In genomic region chr20:37407117-37407566, GRCh38 we compare ENCODE assay signal across 8 cellular contexts.
DNase-seq lines count a peak whose midpoint lies in the region; ATAC-seq and TF ChIP-seq lines count a peak whose summit lies in the region.

No MANE protein-coding gene starts in this region.

- peaks cover 29% of the 10 kb centered on the region for H3K27me3 Mint-ChIP-seq in T-helper 1 cell treated with Interleukin-12 subunit alpha and Interleukin-12 subunit beta and Interleukin-4 antibody, amounts not matched to agents 30 μg/mL and 1 μg/mL, for 36 hours (ENCODE audit: low read depth)
- peaks cover 22% of the 10 kb centered on the region for H3K27me3 Mint-ChIP-seq in chondrocyte (ENCODE audit: low read depth)

- TF ChIP-seq CTCF in chondrocyte (IDR thresholded peaks at IDR 0.05) (no peak), neural cell (IDR thresholded peaks at IDR 0.05; ENCODE audit: poor library complexity, severe bottlenecking) (no peak), spleen (IDR thresholded peaks at IDR 0.05 in 8 of 11, conservative IDR thresholded peaks at IDR 0.05 in 3 of 11) (no peak)

- H3K79me2 ChIP-seq in neural cell (replicated peaks; ENCODE audit: insufficient read depth, low read length), result no peaks in the 10 kb centered on the region

- TF ChIP-seq EP300 in neural cell (conservative IDR thresholded peaks at IDR 0.05; ENCODE audit: poor library complexity, severe bottlenecking), result no peak

- no peaks in the 10 kb centered on the region for H3F3A ChIP-seq in neural cell (ENCODE audit: insufficient read depth, low read length, poor library complexity, severe bottlenecking)

- peaks cover 27% of the 10 kb centered on the region for H3K36me3 ChIP-seq in NT2/D1 (ENCODE audit: insufficient read depth, insufficient read length, low read length)
- peaks cover 4% of the 10 kb centered on the region for H3K36me3 ChIP-seq in neural cell (ENCODE audit: insufficient read depth, low read length)
- H3K36me3 ChIP-seq in spleen, result peaks cover 0 to 25% (median 7%) of the 10 kb centered on the region in 6 donors

- no peaks in the 10 kb centered on the region for H4K20me1 ChIP-seq in neural cell (ENCODE audit: insufficient read depth)

- peaks cover 27% of the 10 kb centered on the region for H3K4me1 ChIP-seq in NT2/D1 (ENCODE audit: insufficient read depth, insufficient read length)
- peaks cover 4 to 49% (median 25%) of the 10 kb centered on the region in 6 donors for H3K4me1 ChIP-seq in spleen

- intact Hi-C loops in spleen (cut with DNase I; ENCODE audit: low total_unique reads), result no loop called here

- H3K9me3 ChIP-seq in NT2/D1 (ENCODE audit: insufficient read depth, low read length) (no peaks in the 10 kb centered on the region), neural cell (ENCODE audit: low read length) (no peaks in the 10 kb centered on the region), spleen (no peaks in the 10 kb centered on the region)

- no peaks in the 10 kb centered on the region for H3K9me2 ChIP-seq in neural cell (ENCODE audit: insufficient read depth, low read length)

- H3K9ac ChIP-seq in NT2/D1 (ENCODE audit: insufficient read length, low read depth), result peak overlapping the region; percentile 37
- peak overlapping the region; percentile 62 for H3K9ac ChIP-seq in neural cell (ENCODE audit: low read length)

- TF ChIP-seq POLR2A in spleen (IDR thresholded peaks at IDR 0.05), result no peak

- no peak for DNase-seq in T-helper 1 cell
- DNase-seq in NT2/D1 (ENCODE audit: low read depth, low spot score), result no peak
- DNase-seq in chondrocyte (ENCODE audit: low spot score), result no peak
- no peak for DNase-seq in spleen

- H3K36me3 Mint-ChIP-seq in T-helper 1 cell treated with Interleukin-12 subunit alpha and Interleukin-12 subunit beta and Interleukin-4 antibody, amounts not matched to agents 30 μg/mL and 1 μg/mL, for 36 hours (ENCODE audit: low read depth), result no peaks in the 10 kb centered on the region
- peaks cover 2% of the 10 kb centered on the region for H3K36me3 Mint-ChIP-seq in chondrocyte (ENCODE audit: low read depth)

- ATAC-seq in GM21825 (IDR thresholded peaks at IDR 0.05; ENCODE audit: unreplicated experiment), result no peak
- no peak for ATAC-seq in GM18519 (IDR thresholded peaks at IDR 0.05; ENCODE audit: low FRiP score, unreplicated experiment)

- WGBS in spleen, 5 donors, result 60 to 71% (median 68%) methylated on average over 4 of the region's 4 CpGs

- H3K4me3 ChIP-seq in NT2/D1 (ENCODE audit: insufficient read length, low read depth) (no peak overlapping the region), neural cell (ENCODE audit: low read length) (peak overlapping the region; percentile 15), spleen (peak overlapping the region in 2 of 8 donors; percentile 28 to 64)

- H3K9me3 Mint-ChIP-seq in T-helper 1 cell treated with Interleukin-12 subunit alpha and Interleukin-12 subunit beta and Interleukin-4 antibody, amounts not matched to agents 30 μg/mL and 1 μg/mL, for 36 hours, result no peaks in the 10 kb centered on the region
- H3K9me3 Mint-ChIP-seq in chondrocyte (ENCODE audit: low read depth), result no peaks in the 10 kb centered on the region

- H3K4me3 Mint-ChIP-seq in T-helper 1 cell treated with Interleukin-12 subunit alpha and Interleukin-12 subunit beta and Interleukin-4 antibody, amounts not matched to agents 30 μg/mL and 1 μg/mL, for 36 hours, result peak overlapping the region; percentile 36
- peak overlapping the region; percentile 10 for H3K4me3 Mint-ChIP-seq in chondrocyte (ENCODE audit: unreplicated experiment)

- TF ChIP-seq RAD21 in neural cell (conservative IDR thresholded peaks at IDR 0.05), result no peak

- H3K4me2 ChIP-seq in neural cell (ENCODE audit: low read length), result peak overlapping the region; percentile 26

- H3K27ac Mint-ChIP-seq in T-helper 1 cell treated with Interleukin-12 subunit alpha and Interleukin-12 subunit beta and Interleukin-4 antibody, amounts not matched to agents 30 μg/mL and 1 μg/mL, for 36 hours, result peak overlapping the region; percentile 3
- H3K27ac Mint-ChIP-seq in chondrocyte (ENCODE audit: unreplicated experiment), result no peak overlapping the region

- H3K27ac ChIP-seq in neural cell (ENCODE audit: low read length), result peak overlapping the region; percentile 83
- no peak overlapping the region for H3K27ac ChIP-seq in spleen

- H3K4me1 Mint-ChIP-seq in T-helper 1 cell treated with Interleukin-12 subunit alpha and Interleukin-12 subunit beta and Interleukin-4 antibody, amounts not matched to agents 30 μg/mL and 1 μg/mL, for 36 hours (ENCODE audit: low read depth), result peaks cover 16% of the 10 kb centered on the region
- peaks cover 17% of the 10 kb centered on the region for H3K4me1 Mint-ChIP-seq in chondrocyte (ENCODE audit: low read depth)

- H3K27me3 ChIP-seq in NT2/D1 (ENCODE audit: insufficient read depth, insufficient read length) (no peaks in the 10 kb centered on the region), neural cell (ENCODE audit: insufficient read depth, low read depth, low read length) (no peaks in the 10 kb centered on the region), spleen (replicated peaks in 1 of 7) (peaks cover 0 to 42% (median 0%) of the 10 kb centered on the region in 7 donors)

- H2AFZ ChIP-seq in neural cell (ENCODE audit: low read depth, low read length), result no peak overlapping the region

TF ChIP-seq in neural cell, 6 proteins besides CTCF, POLR2A, EP300 and RAD21:
- TF ChIP-seq SMC3 (conservative IDR thresholded peaks at IDR 0.05; ENCODE audit: poor library complexity), result no peak
- TF ChIP-seq EZH2 (IDR thresholded peaks at IDR 0.05; ENCODE audit: borderline replicate concordance, insufficient read depth, low read length, poor library complexity, severe bottlenecking), result no peak
- no peak for TF ChIP-seq MXI1 (conservative IDR thresholded peaks at IDR 0.05; ENCODE audit: poor library complexity, severe bottlenecking)
- TF ChIP-seq POLR2AphosphoS5 (IDR thresholded peaks at IDR 0.05), result no peak
- TF ChIP-seq, protein P1, sequence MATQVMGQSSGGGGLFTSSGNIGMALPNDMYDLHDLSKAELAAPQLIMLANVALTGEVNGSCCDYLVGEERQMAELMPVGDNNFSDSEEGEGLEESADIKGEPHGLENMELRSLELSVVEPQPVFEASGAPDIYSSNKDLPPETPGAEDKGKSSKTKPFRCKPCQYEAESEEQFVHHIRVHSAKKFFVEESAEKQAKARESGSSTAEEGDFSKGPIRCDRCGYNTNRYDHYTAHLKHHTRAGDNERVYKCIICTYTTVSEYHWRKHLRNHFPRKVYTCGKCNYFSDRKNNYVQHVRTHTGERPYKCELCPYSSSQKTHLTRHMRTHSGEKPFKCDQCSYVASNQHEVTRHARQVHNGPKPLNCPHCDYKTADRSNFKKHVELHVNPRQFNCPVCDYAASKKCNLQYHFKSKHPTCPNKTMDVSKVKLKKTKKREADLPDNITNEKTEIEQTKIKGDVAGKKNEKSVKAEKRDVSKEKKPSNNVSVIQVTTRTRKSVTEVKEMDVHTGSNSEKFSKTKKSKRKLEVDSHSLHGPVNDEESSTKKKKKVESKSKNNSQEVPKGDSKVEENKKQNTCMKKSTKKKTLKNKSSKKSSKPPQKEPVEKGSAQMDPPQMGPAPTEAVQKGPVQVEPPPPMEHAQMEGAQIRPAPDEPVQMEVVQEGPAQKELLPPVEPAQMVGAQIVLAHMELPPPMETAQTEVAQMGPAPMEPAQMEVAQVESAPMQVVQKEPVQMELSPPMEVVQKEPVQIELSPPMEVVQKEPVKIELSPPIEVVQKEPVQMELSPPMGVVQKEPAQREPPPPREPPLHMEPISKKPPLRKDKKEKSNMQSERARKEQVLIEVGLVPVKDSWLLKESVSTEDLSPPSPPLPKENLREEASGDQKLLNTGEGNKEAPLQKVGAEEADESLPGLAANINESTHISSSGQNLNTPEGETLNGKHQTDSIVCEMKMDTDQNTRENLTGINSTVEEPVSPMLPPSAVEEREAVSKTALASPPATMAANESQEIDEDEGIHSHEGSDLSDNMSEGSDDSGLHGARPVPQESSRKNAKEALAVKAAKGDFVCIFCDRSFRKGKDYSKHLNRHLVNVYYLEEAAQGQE (IDR thresholded peaks at IDR 0.05; ENCODE audit: borderline replicate concordance), result no peak
- no peak for TF ChIP-seq TAF1 (IDR thresholded peaks at IDR 0.05; ENCODE audit: low read depth)
